Comparison of ENCODE assay signal across 8 cellular contexts in genomic region chr2:33133436-33133835, GRCh38.
DNase-seq lines count a peak whose midpoint lies in the region; ATAC-seq and TF ChIP-seq lines count a peak whose summit lies in the region.

No MANE protein-coding gene starts in this region.

- no peaks in the 10 kb centered on the region for H3K4me1 ChIP-seq in body of pancreas
- peaks cover 18% of the 10 kb centered on the region for H3K4me1 ChIP-seq in smooth muscle cell (ENCODE audit: low read depth)

- intact Hi-C loops in body of pancreas (cut with DNase I), result no loop called here
- intact Hi-C loops in CD4-positive, alpha-beta T cell (cut with DNase I, micrococcal nuclease), result no loop called here

- H3F3A ChIP-seq in smooth muscle cell (ENCODE audit: low read depth), result peaks cover 22% of the 10 kb centered on the region

- H3K27me3 Mint-ChIP-seq in CD4-positive, alpha-beta T cell, result peaks cover 9% of the 10 kb centered on the region

- H3K9me3 Mint-ChIP-seq in CD4-positive, alpha-beta T cell, result no peaks in the 10 kb centered on the region

- no peaks in the 10 kb centered on the region for H3K9me3 ChIP-seq in body of pancreas
- no peaks in the 10 kb centered on the region for H3K9me3 ChIP-seq in smooth muscle cell (replicated peaks; ENCODE audit: low read depth)
- no peaks in the 10 kb centered on the region for H3K9me3 ChIP-seq in CD4-positive, alpha-beta T cell (ENCODE audit: control insufficient read depth, low read length)

- no peak for TF ChIP-seq CTCF in NB4 (IDR thresholded peaks at IDR 0.05; ENCODE audit: low read depth, low read length)
- TF ChIP-seq CTCF in body of pancreas (IDR thresholded peaks at IDR 0.05), result no peak
- no peak for TF ChIP-seq CTCF in smooth muscle cell (IDR thresholded peaks at IDR 0.05; ENCODE audit: borderline replicate concordance, insufficient read depth, poor library complexity, severe bottlenecking)
- no peak for TF ChIP-seq CTCF in CD4-positive, alpha-beta T cell (IDR thresholded peaks at IDR 0.05)
- no peak for TF ChIP-seq CTCF in GM13977 (IDR thresholded peaks at IDR 0.05; ENCODE audit: extremely low read depth, insufficient read depth, missing control alignments)

- in situ Hi-C loops in GM13977 (cut with MboI; ENCODE audit: low pct_unique_long_range_greater_than_20kb, low sequenced_read_pairs, unreplicated experiment), result no loop called here

- H3K4me3 Mint-ChIP-seq in CD4-positive, alpha-beta T cell, result no peak overlapping the region

- peak overlapping the region; percentile 92 for H3K9ac ChIP-seq in smooth muscle cell (ENCODE audit: low read depth)

- H3K36me3 ChIP-seq in body of pancreas (replicated peaks in 1 of 2; ENCODE audit: insufficient read depth in 1 of 2, low read depth in 2 of 2) (no peaks in the 10 kb centered on the region), smooth muscle cell (ENCODE audit: low read depth) (no peaks in the 10 kb centered on the region)

- H3K79me2 ChIP-seq in smooth muscle cell (ENCODE audit: low read depth), result peaks cover 31% of the 10 kb centered on the region

- CTCF ChIA-PET in CD4-positive, alpha-beta T cell (lab: Charles Lee), result no interaction called here

- H3K27ac Mint-ChIP-seq in CD4-positive, alpha-beta T cell, result no peak overlapping the region

- no peak overlapping the region for H2AFZ ChIP-seq in smooth muscle cell (ENCODE audit: low read depth)

- H3K4me3 ChIP-seq in NB4 (ENCODE audit: low read depth, low read length) (no peak overlapping the region), body of pancreas (no peak overlapping the region), smooth muscle cell (peak overlapping the region; percentile 57)

- WGBS in body of pancreas, 2 donors, result 48 to 61% methylated on average over 4 of the region's 4 CpGs
- WGBS in smooth muscle cell (ENCODE audit: low lambda C conversion rate), result 38% methylated on average over 4 of the region's 4 CpGs

- peak; percentile 58 for ATAC-seq in body of pancreas
- no peak for ATAC-seq in CD4-positive, alpha-beta T cell (ENCODE audit: poor library complexity)

- H3K4me2 ChIP-seq in smooth muscle cell, result peak overlapping the region; percentile 87

- POLR2A ChIA-PET in CD4-positive, alpha-beta T cell (lab: Charles Lee), result no interaction called here

- H4K20me1 ChIP-seq in smooth muscle cell (ENCODE audit: low read depth), result no peaks in the 10 kb centered on the region

- TF ChIP-seq POLR2A in NB4 (IDR thresholded peaks at IDR 0.05; ENCODE audit: extremely low read depth, insufficient read length) (no peak), body of pancreas (IDR thresholded peaks at IDR 0.05) (no peak)

- DNase-seq in NB4 (ENCODE audit: low read depth), result peak; percentile 31
- peak in 3 of 4 donors; percentile 5 to 14 (median 14) for DNase-seq in body of pancreas
- peak; percentile 35 for DNase-seq in left kidney (ENCODE audit: low read depth, low spot score)
- no peak for DNase-seq in smooth muscle cell (lab: John Stamatoyannopoulos, UW; ENCODE audit: unreplicated experiment)
- DNase-seq in NCI-H510A treated with DMSO at 0.1 percent for 48 hours (lab: John Stamatoyannopoulos, UW), result no peak
- no peak for DNase-seq in CD4-positive, alpha-beta T cell
- no peak for DNase-seq in activated CD4-positive, alpha-beta T cell treated with anti-CD3 and anti-CD28 coated beads, Interleukin-2, amount 50 U/mL, for 4 hours
- DNase-seq in GM13977 (ENCODE audit: low spot score), result no peak

- peak overlapping the region in 1 of 4 donors; percentile 28 for H3K27ac ChIP-seq in body of pancreas
- peak overlapping the region; percentile 95 for H3K27ac ChIP-seq in smooth muscle cell (ENCODE audit: low read depth)
- no peak overlapping the region for H3K27ac ChIP-seq in CD4-positive, alpha-beta T cell (ENCODE audit: low read depth, low read length)

- H3K36me3 Mint-ChIP-seq in CD4-positive, alpha-beta T cell (ENCODE audit: low read depth), result no peaks in the 10 kb centered on the region

- H3K27me3 ChIP-seq in body of pancreas (no peaks in the 10 kb centered on the region), smooth muscle cell (ENCODE audit: low read depth) (no peaks in the 10 kb centered on the region)
- no peaks in the 10 kb centered on the region for H3K27me3 ChIP-seq in CD4-positive, alpha-beta T cell (ENCODE audit: control insufficient read depth, insufficient read depth, low read length)

- no peaks in the 10 kb centered on the region for H3K4me1 Mint-ChIP-seq in CD4-positive, alpha-beta T cell (ENCODE audit: low read depth)

Comparison
In these comparisons a context has a peak if more than half of its experiments do, and no peak if none do; other contexts are left out.
1. DNase-seq: peak in NB4 (single experiment), body of pancreas (3 of 4) and left kidney (single experiment); none in smooth muscle cell (single experiment), NCI-H510A treated with DMSO at 0.1 percent for 48 hours (single experiment), CD4-positive, alpha-beta T cell (0 of 10), activated CD4-positive, alpha-beta T cell treated with anti-CD3 and anti-CD28 coated beads, Interleukin-2, amount 50 U/mL, for 4 hours (0 of 2) and GM13977 (single experiment).